8 cellular contexts compared by ENCODE assay signal in the genomic region with DNA sequence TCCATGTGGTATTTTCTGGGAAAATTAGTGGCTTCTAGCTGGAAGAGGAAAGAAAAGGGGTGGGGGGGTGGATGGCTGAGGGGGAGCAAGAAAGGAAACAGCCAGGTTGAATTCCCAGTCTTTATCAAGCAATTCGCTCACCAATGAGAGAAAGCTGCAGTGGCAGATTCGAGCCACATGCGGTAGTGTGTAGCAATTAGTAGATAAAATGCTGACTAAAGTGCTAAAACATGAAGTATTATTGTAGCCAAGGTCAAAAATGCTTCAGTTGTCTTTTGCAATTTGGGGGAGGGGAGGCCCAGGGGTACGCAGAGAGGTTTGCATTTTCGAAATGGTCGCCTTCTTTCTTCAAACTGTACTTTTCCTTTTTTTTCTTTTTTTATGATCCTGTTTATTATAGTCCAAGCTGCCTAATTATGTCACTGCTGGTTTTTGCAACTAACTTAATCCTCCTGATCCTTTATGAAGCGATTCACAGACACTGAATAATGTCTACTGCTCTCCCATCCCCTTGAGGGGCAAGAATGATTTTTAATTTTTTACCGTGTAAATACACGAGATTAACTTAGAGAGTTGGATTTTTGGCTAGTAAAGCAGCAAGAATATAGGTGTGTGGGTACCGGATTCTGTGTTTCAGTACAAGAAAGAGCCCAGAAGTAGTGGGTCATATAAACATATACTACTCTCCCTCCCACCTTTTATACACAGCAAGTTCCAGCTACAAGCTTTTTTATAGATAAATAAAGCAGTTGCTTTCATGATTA. TPM values are rescaled to one million over a fixed set of nuclear protein-coding genes. Genes with fewer than 3 reads are reported as not detected.
A peak's percentile ranks its signal among the peaks of the same experiment; 100 is the strongest.
DNase-seq lines count a peak whose midpoint lies in the region; ATAC-seq and TF ChIP-seq lines count a peak whose summit lies in the region.

No MANE protein-coding gene starts in this region.

- no peak overlapping the region for H2AFZ ChIP-seq in PC-3 (ENCODE audit: low read length)

- H3K36me3 ChIP-seq in PC-3 (ENCODE audit: low read depth, low read length), result no peaks in the 10 kb centered on the region

- H3K9me3 Mint-ChIP-seq in chondrocyte (ENCODE audit: low read depth), result no peaks in the 10 kb centered on the region
- H3K9me3 Mint-ChIP-seq in stimulated activated naive B cell treated with anti-CD40 and anti-IgM and Interleukin-4, amounts not matched to agents 10 μg/mL and 1 μg/mL and 100 μg/mL, for 72 hours, result no peaks in the 10 kb centered on the region

- intact Hi-C loops in PC-3 (cut with micrococcal nuclease), result loop anchor here (2.0 kb wide), 1 partner anchor 27 kb away; no protein-coding TSS in a partner anchor

- H3K36me3 Mint-ChIP-seq in chondrocyte (ENCODE audit: low read depth), result no peaks in the 10 kb centered on the region
- H3K36me3 Mint-ChIP-seq in stimulated activated naive B cell treated with anti-CD40 and anti-IgM and Interleukin-4, amounts not matched to agents 10 μg/mL and 1 μg/mL and 100 μg/mL, for 72 hours, result peaks cover 18 to 23% of the 10 kb centered on the region in 2 donors

- peaks cover 11% of the 10 kb centered on the region for H3F3A ChIP-seq in PC-3 (ENCODE audit: low read length, unreplicated experiment)

- H3K9me3 ChIP-seq in PC-3 (ENCODE audit: low read length), result no peaks in the 10 kb centered on the region

- CTCF ChIA-PET in PC-3 (lab: Charles Lee), result interaction anchor here (0.5 to 3.1 kb wide), 6 partner anchors 46 to 984 kb away, joined by 3 to 30 read pairs (median 4); no protein-coding TSS in a partner anchor

- peaks cover 36% of the 10 kb centered on the region for H3K4me1 Mint-ChIP-seq in chondrocyte (ENCODE audit: low read depth)
- H3K4me1 Mint-ChIP-seq in stimulated activated naive B cell treated with anti-CD40 and anti-IgM and Interleukin-4, amounts not matched to agents 10 μg/mL and 1 μg/mL and 100 μg/mL, for 72 hours, result peaks cover 17 to 37% of the 10 kb centered on the region in 2 donors

- peaks cover 38% of the 10 kb centered on the region for H3K4me1 ChIP-seq in PC-3 (ENCODE audit: insufficient read depth, low read length)

- no peaks in the 10 kb centered on the region for H3K27me3 ChIP-seq in PC-3 (ENCODE audit: low read length)

- no peaks in the 10 kb centered on the region for H4K20me1 ChIP-seq in PC-3 (ENCODE audit: low read length)

- peaks cover 10% of the 10 kb centered on the region for H3K79me2 ChIP-seq in PC-3 (ENCODE audit: low read length)

- H3K27me3 Mint-ChIP-seq in chondrocyte (ENCODE audit: low read depth), result no peaks in the 10 kb centered on the region
- H3K27me3 Mint-ChIP-seq in stimulated activated naive B cell treated with anti-CD40 and anti-IgM and Interleukin-4, amounts not matched to agents 10 μg/mL and 1 μg/mL and 100 μg/mL, for 72 hours, result no peaks in the 10 kb centered on the region

- peak overlapping the region; percentile 53 for H3K27ac Mint-ChIP-seq in chondrocyte (ENCODE audit: unreplicated experiment)
- peak overlapping the region; percentile 100 for H3K27ac Mint-ChIP-seq in stimulated activated naive B cell treated with anti-CD40 and anti-IgM and Interleukin-4, amounts not matched to agents 10 μg/mL and 1 μg/mL and 100 μg/mL, for 72 hours

- H3K4me3 Mint-ChIP-seq in chondrocyte (ENCODE audit: unreplicated experiment), result no peak overlapping the region
- peak overlapping the region; percentile 85 to 95 for H3K4me3 Mint-ChIP-seq in stimulated activated naive B cell treated with anti-CD40 and anti-IgM and Interleukin-4, amounts not matched to agents 10 μg/mL and 1 μg/mL and 100 μg/mL, for 72 hours

- TF ChIP-seq CTCF in PC-3 (conservative IDR thresholded peaks at IDR 0.05; ENCODE audit: low read depth, low read length) (no peak), chondrocyte (IDR thresholded peaks at IDR 0.05) (no peak)

- no TSS peak for BruUV-seq in PC-3 (replicated peaks; lab: Mats Ljungman, UMichigan)

- ATAC-seq in PC-3 (no peak), left lobe of liver (peak; percentile 63), GM18870 (IDR thresholded peaks at IDR 0.05; ENCODE audit: unreplicated experiment) (no peak), HG03135 (IDR thresholded peaks at IDR 0.05; ENCODE audit: unreplicated experiment) (no peak)
- no peak for ATAC-seq in stimulated activated naive B cell treated with anti-CD40 and anti-IgM and Interleukin-4, amounts not matched to agents 10 μg/mL and 1 μg/mL and 100 μg/mL, for 72 hours (replicated peaks)

- 0 out of 2 replicates have a peak overlapping the region, but pooled peaks have one; percentile 14 for H3K9ac ChIP-seq in PC-3 (ENCODE audit: low read length)

- no peak overlapping the region for H3K4me3 ChIP-seq in PC-3 (ENCODE audit: low read length)

- peak overlapping the region; percentile 89 for H3K4me2 ChIP-seq in PC-3 (ENCODE audit: low read length)

- peak overlapping the region; percentile 79 for H3K27ac ChIP-seq in PC-3 (ENCODE audit: low read length)

- no peaks in the 10 kb centered on the region for H3K9me2 ChIP-seq in PC-3 (replicated peaks; ENCODE audit: low read length)

- POLR2A ChIA-PET in PC-3 (lab: Charles Lee; ENCODE audit: unreplicated experiment), result no interaction called here

- DNase-seq in NCI-H82 (lab: John Stamatoyannopoulos, UW) (peak; percentile 30), NCI-H82 treated with DMSO at 0.1 percent for 48 hours (lab: John Stamatoyannopoulos, UW; ENCODE audit: unreplicated experiment) (no peak), PC-3 (peak; percentile 64), chondrocyte (ENCODE audit: low spot score) (no peak), left lobe of liver (ENCODE audit: low spot score) (peak; percentile 64)
- peak; percentile 6 for DNase-seq in stimulated activated naive B cell treated with anti-CD40 and anti-IgM and Interleukin-4, amounts not matched to agents 10 μg/mL and 1 μg/mL and 100 μg/mL, for 72 hours

RNA-seq across cellular contexts. Expression of gene ARID5B, which starts 3.6 kb away (rescaled TPM):
- total RNA-seq in PC-3 (2014; rRNA removed) (24.5 and 26.4 TPM in 2 replicates), chondrocyte (75.2 to 95.2 TPM (median 93.6 TPM) in 3 replicates), left lobe of liver (3.8 TPM)

Comparison
In these comparisons a context has a peak if more than half of its experiments do, and no peak if none do; other contexts are left out.
1. DNase-seq: peak in NCI-H82 (single experiment), PC-3 (single experiment), left lobe of liver (single experiment) and stimulated activated naive B cell treated with anti-CD40 and anti-IgM and Interleukin-4, amounts not matched to agents 10 μg/mL and 1 μg/mL and 100 μg/mL, for 72 hours (single experiment); none in NCI-H82 treated with DMSO at 0.1 percent for 48 hours (single experiment) and chondrocyte (single experiment).